ENCODE assay signal across 16 cellular contexts in the genomic region with DNA sequence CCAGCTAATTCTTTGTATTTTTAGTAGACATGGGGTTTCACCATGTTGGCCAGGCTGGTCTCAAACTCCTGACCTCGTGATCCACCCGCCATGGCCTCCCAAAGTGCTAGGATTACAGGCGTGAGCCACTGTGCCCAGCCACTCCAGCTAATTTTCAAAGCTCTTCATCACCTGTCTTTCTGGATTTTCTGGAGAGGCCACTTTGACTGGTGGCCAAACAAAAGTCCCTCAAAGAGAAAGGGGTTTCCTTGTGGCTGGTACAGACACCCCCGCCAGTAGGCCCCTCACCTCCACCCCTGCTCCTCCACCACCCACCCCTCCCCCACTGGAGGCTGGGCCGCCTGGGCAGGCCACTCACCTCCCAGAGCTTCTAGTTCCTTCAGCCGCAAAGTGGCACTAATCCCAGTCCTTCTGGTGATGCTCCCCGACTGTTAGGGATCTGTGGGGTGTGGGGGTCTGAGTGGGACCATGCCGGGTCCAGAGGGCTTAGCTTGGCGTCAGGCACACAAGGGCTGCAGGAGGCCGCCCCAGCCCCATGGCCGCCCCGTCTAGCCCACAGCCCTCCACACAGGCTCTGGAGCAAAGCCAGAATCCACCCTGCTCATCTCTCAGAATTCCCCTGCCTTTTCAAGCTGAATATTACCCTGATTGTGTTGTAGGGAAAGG.
DNase-seq lines count a peak whose midpoint lies in the region; ATAC-seq and TF ChIP-seq lines count a peak whose summit lies in the region.
"Had no signal": no experiment of that assay in that cellular context is flagged by ENCODE, and none has a peak within 500 bp of the region (broad histone marks: within the 10 kb centered on the region; RNA-seq: fewer than 3 reads in every experiment).

No MANE protein-coding gene starts in this region.

- H3F3A ChIP-seq in SK-N-SH (replicated peaks; ENCODE audit: insufficient read depth), result no peaks in the 10 kb centered on the region

- POLR2A ChIA-PET in SK-N-SH (lab: Yijun Ruan, JAX), result interaction anchor here (1.1 to 1.3 kb wide), 2 partner anchors 23 to 182 kb away, joined by 3 read pairs; a partner anchor contains a TSS
- POLR2A ChIA-PET in HEK293 (lab: Yijun Ruan, JAX), result interaction anchor here (0.8 to 1.1 kb wide), 2 partner anchors 9 to 182 kb away, joined by 3 to 4 read pairs; a partner anchor contains a TSS

- H3K36me3 Mint-ChIP-seq in brain, result peaks cover 10% of the 10 kb centered on the region
- no peaks in the 10 kb centered on the region for H3K36me3 Mint-ChIP-seq in nephron (ENCODE audit: low read depth)

- H3K9me3 ChIP-seq in SK-N-SH (no peaks in the 10 kb centered on the region), HEK293 (ENCODE audit: control insufficient read depth, insufficient read depth, low read depth, low read length) (no peaks in the 10 kb centered on the region)
- H3K9me3 ChIP-seq: SJSA1 had no signal

- H3K27ac Mint-ChIP-seq in brain (peak overlapping the region; percentile 27 to 91 (median 67)), nephron (peak overlapping the region; percentile 60 to 85 (median 79))
- H3K27ac Mint-ChIP-seq: T-helper 2 cell treated with Interferon-gamma antibody and Interleukin-4, amounts not matched to agents 5 μg/mL and 100 μg/mL, for 36 hours had no signal

- H3K9me3 Mint-ChIP-seq in brain (peaks cover 0 to 10% (median 8%) of the 10 kb centered on the region in 5 experiments), nephron (peaks cover 4% of the 10 kb centered on the region)

- TF ChIP-seq CTCF in SK-N-SH (IDR thresholded peaks at IDR 0.05), result no peak
- TF ChIP-seq CTCF in HEK293 (tag by site-specific recombination; IDR thresholded peaks at IDR 0.05), result no peak
- TF ChIP-seq CTCF in brain (conservative IDR thresholded peaks at IDR 0.05), result no peak
- no peak for TF ChIP-seq CTCF in nephron (IDR thresholded peaks at IDR 0.05; ENCODE audit: unreplicated experiment in 3 of 3)

- H3K27ac ChIP-seq in SK-N-SH (ENCODE audit: low read depth in 2 of 2, low read length in 1 of 2) (no peak overlapping the region), HEK293 (ENCODE audit: extremely low read depth, low read depth, low read length) (no peak overlapping the region)
- H3K27ac ChIP-seq: SJSA1 had no signal

- CTCF ChIA-PET in SK-N-SH (lab: Yijun Ruan, JAX), result interaction anchor here (1.0 to 2.3 kb wide), 4 partner anchors 10 to 186 kb away, joined by 3 to 8 read pairs (median 4); no protein-coding TSS in a partner anchor
- CTCF ChIA-PET in HEK293 (lab: Yijun Ruan, JAX), result no interaction called here

- H3K9ac ChIP-seq in SK-N-SH, result no peak overlapping the region

- H2AFZ ChIP-seq in SK-N-SH (ENCODE audit: low read depth), result no peak overlapping the region

- no peaks in the 10 kb centered on the region for H3K79me2 ChIP-seq in SK-N-SH (ENCODE audit: insufficient read depth)

- H3K27me3 Mint-ChIP-seq in brain (peaks cover 6% of the 10 kb centered on the region), nephron (ENCODE audit: low read depth) (no peaks in the 10 kb centered on the region)

- TF ChIP-seq EP300 in SK-N-SH (IDR thresholded peaks at IDR 0.05; ENCODE audit: borderline replicate concordance in 1 of 2, low read depth in 1 of 2, low read length in 1 of 2), result no peak

- TF ChIP-seq RAD21 in SK-N-SH (IDR thresholded peaks at IDR 0.05; ENCODE audit: low read length), result no peak

- H3K4me3 Mint-ChIP-seq in brain (no peak overlapping the region), nephron (no peak overlapping the region)
- H3K4me3 Mint-ChIP-seq: CD14-positive monocyte; T-helper 2 cell treated with Interferon-gamma antibody and Interleukin-4, amounts not matched to agents 5 μg/mL and 100 μg/mL, for 36 hours had no signal

- H3K4me3 ChIP-seq in SK-N-SH (ENCODE audit: low read depth in 2 of 2, low read length in 1 of 2) (no peak overlapping the region), HEK293 (ENCODE audit: low read depth, low read length) (no peak overlapping the region)
- H3K4me3 ChIP-seq: SJSA1 had no signal

- DNase-seq in SK-N-SH (peak; percentile 55), HK-2 (ENCODE audit: unreplicated experiment) (no peak), midbrain (lab: John Stamatoyannopoulos, UW) (no peak)
- DNase-seq: GDM1, HCEC 1CT, KG1, NCI-H1930 had no signal

- 64% methylated on average over 12 of the region's 12 CpGs for WGBS in SK-N-SH (ENCODE audit: low lambda C conversion rate)

- ATAC-seq in SK-N-SH treated with all-trans-retinoic acid at 6 μM for 48 hours (no peak), HG03097 (IDR thresholded peaks at IDR 0.05; ENCODE audit: low FRiP score, unreplicated experiment) (no peak)
- ATAC-seq: HepG2 had no signal

- H3K36me3 ChIP-seq in SK-N-SH (replicated peaks in 1 of 2; ENCODE audit: control insufficient read depth in 1 of 2, insufficient read depth in 2 of 2, low read length in 1 of 2) (no peaks in the 10 kb centered on the region), HEK293 (ENCODE audit: control insufficient read depth in 2 of 2, insufficient read depth in 1 of 2, low read length in 2 of 2) (no peaks in the 10 kb centered on the region)
- H3K36me3 ChIP-seq: SJSA1 had no signal

- no peaks in the 10 kb centered on the region for H3K27me3 ChIP-seq in SK-N-SH (ENCODE audit: insufficient read depth)
- H3K27me3 ChIP-seq: SJSA1 had no signal

- H3K4me1 Mint-ChIP-seq in brain, result peaks cover 31% of the 10 kb centered on the region
- peaks cover 32% of the 10 kb centered on the region for H3K4me1 Mint-ChIP-seq in nephron

- no peak overlapping the region for H3K4me2 ChIP-seq in SK-N-SH

- peaks cover 0 to 7% of the 10 kb centered on the region in 2 experiments; a peak in 1 of 4 replicates for H3K4me1 ChIP-seq in SK-N-SH (ENCODE audit: control insufficient read depth in 1 of 2, insufficient read depth in 2 of 2, low read depth in 1 of 2, low read length in 1 of 2)
- no peaks in the 10 kb centered on the region for H3K4me1 ChIP-seq in HEK293 (ENCODE audit: control insufficient read depth, insufficient read depth, low read length)
- H3K4me1 ChIP-seq: SJSA1 had no signal

- H4K20me1 ChIP-seq in SK-N-SH (ENCODE audit: insufficient read depth), result no peaks in the 10 kb centered on the region

- no peaks in the 10 kb centered on the region for H3K9me2 ChIP-seq in SK-N-SH

TF ChIP-seq in SK-N-SH, 30 proteins besides CTCF, POLR2A, EP300 and RAD21 (continues in another document):
- no peak for TF ChIP-seq RXRA (IDR thresholded peaks at IDR 0.05; ENCODE audit: borderline replicate concordance, low read depth)
- no peak for TF ChIP-seq TCF12 (IDR thresholded peaks at IDR 0.05)
- TF ChIP-seq, protein P1, sequence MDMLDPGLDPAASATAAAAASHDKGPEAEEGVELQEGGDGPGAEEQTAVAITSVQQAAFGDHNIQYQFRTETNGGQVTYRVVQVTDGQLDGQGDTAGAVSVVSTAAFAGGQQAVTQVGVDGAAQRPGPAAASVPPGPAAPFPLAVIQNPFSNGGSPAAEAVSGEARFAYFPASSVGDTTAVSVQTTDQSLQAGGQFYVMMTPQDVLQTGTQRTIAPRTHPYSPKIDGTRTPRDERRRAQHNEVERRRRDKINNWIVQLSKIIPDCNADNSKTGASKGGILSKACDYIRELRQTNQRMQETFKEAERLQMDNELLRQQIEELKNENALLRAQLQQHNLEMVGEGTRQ (IDR thresholded peaks at IDR 0.05; ENCODE audit: borderline replicate concordance, low read depth, low read length), result no peak
- TF ChIP-seq POLR2AphosphoS5 (IDR thresholded peaks at IDR 0.05; ENCODE audit: low read depth, low read length), result no peak
- TF ChIP-seq ELF1 (IDR thresholded peaks at IDR 0.05), result no peak
- TF ChIP-seq EZH2phosphoT487 (IDR thresholded peaks at IDR 0.05; ENCODE audit: borderline replicate concordance, low read depth), result no peak
- no peak for TF ChIP-seq FOXM1 (IDR thresholded peaks at IDR 0.05; ENCODE audit: low read depth)
- no peak for TF ChIP-seq NRF1 (IDR thresholded peaks at IDR 0.05; ENCODE audit: low read depth, low read length)

TF ChIP-seq in SK-N-SH treated with all-trans-retinoic acid at 6 μM for 48 hours, 23 proteins besides CTCF, POLR2A, EP300 and RAD21 (continues in another document):
- TF ChIP-seq OSR1 (CRISPR knock-in tag; IDR thresholded peaks at IDR 0.05) (no peak), SNAI2 (CRISPR knock-in tag; IDR thresholded peaks at IDR 0.05) (no peak), CSDC2 (CRISPR knock-in tag; IDR thresholded peaks at IDR 0.05) (no peak), ZC3H10 (CRISPR knock-in tag; IDR thresholded peaks at IDR 0.05) (no peak)
- TF ChIP-seq, protein P2, sequence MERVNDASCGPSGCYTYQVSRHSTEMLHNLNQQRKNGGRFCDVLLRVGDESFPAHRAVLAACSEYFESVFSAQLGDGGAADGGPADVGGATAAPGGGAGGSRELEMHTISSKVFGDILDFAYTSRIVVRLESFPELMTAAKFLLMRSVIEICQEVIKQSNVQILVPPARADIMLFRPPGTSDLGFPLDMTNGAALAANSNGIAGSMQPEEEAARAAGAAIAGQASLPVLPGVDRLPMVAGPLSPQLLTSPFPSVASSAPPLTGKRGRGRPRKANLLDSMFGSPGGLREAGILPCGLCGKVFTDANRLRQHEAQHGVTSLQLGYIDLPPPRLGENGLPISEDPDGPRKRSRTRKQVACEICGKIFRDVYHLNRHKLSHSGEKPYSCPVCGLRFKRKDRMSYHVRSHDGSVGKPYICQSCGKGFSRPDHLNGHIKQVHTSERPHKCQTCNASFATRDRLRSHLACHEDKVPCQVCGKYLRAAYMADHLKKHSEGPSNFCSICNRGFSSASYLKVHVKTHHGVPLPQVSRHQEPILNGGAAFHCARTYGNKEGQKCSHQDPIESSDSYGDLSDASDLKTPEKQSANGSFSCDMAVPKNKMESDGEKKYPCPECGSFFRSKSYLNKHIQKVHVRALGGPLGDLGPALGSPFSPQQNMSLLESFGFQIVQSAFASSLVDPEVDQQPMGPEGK (CRISPR knock-in tag; IDR thresholded peaks at IDR 0.05; ENCODE audit: borderline replicate concordance), result no peak

TF ChIP-seq in HEK293, 187 proteins besides CTCF, POLR2A, EP300 and RAD21:
- TF ChIP-seq ZIC2 (tag by site-specific recombination; IDR thresholded peaks at IDR 0.05) (peak; percentile 30; the same call in 1 of the 2 replicates), SCRT1 (tag by site-specific recombination; IDR thresholded peaks at IDR 0.05; ENCODE audit: borderline replicate concordance) (no peak)
